ENCODE assay signal across 17 cellular contexts in the genomic region with DNA sequence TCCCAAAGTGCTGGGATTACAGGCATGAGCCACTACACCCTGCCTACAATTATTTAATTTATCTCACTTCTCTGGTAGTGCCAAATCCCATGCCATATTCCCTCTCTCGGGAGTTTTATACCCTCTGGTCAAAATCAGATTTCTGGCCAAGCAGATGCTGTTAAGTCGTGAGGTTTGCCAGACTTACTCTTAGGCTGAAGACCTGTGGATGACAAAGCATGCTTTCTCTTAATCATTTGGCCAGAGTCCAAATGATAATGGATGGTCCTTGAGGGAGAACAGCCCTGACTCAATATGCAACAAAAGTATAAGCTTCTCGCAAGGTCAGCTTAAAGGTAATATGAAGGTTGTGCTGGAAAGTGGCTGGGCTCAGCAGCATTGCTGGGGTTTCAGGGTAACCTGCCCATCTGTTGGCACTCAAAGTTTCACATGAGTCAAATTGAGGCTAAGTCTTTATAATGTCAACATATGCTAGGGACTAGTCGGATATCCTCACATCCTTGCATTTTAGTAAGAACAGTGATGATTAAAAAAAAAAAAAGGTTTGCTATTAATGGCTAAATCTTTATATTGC.
"Had no signal": no experiment of that assay in that cellular context is flagged by ENCODE, and none has a peak within 500 bp of the region (broad histone marks: within the 10 kb centered on the region; RNA-seq: fewer than 3 reads in every experiment).

No MANE protein-coding gene starts in this region.

- H3K36me3 ChIP-seq: ascending aorta, breast epithelium, esophagus squamous epithelium, left lung, sigmoid colon, upper lobe of left lung had no signal

- H3K9me3 ChIP-seq: ascending aorta, breast epithelium, esophagus squamous epithelium, left lung, sigmoid colon, upper lobe of left lung had no signal

- H3K4me3 Mint-ChIP-seq: activated naive CD8-positive, alpha-beta T cell treated with anti-CD3 and anti-CD28 coated beads, Interleukin-2, amount 50 U/mL, for 24 hours; activated T-helper 1 cell treated with anti-CD3 and anti-CD28 coated beads, Interleukin-12 subunit alpha, Interleukin-12 subunit beta, Interleukin-2, Interleukin-4 antibody, amounts not matched to agents 30 ng/mL and 10 ng/mL and 1 ng/mL, durations not matched to agents 14 hours and 24 hours and 36 hours; neural crest cell; stimulated activated naive CD8-positive, alpha-beta T cell treated with anti-CD3 and anti-CD28 coated beads, Interleukin-15, amount 100 ng/mL, for 72 hours had no signal

- H3K27ac ChIP-seq: ascending aorta, breast epithelium, esophagus squamous epithelium, left lung, sigmoid colon, upper lobe of left lung had no signal

- H3K4me3 ChIP-seq: ascending aorta, breast epithelium, esophagus squamous epithelium, left lung, sigmoid colon, upper lobe of left lung had no signal

- H3K27me3 Mint-ChIP-seq: activated naive CD8-positive, alpha-beta T cell treated with anti-CD3 and anti-CD28 coated beads, Interleukin-2, amount 50 U/mL, for 24 hours; stimulated activated naive CD8-positive, alpha-beta T cell treated with anti-CD3 and anti-CD28 coated beads, Interleukin-15, amount 100 ng/mL, for 72 hours had no signal

- ATAC-seq: activated naive CD8-positive, alpha-beta T cell treated with anti-CD3 and anti-CD28 coated beads, Interleukin-2, amount 50 U/mL, for 24 hours; left lung; stimulated activated naive CD8-positive, alpha-beta T cell treated with anti-CD3 and anti-CD28 coated beads, Interleukin-15, amount 100 ng/mL, for 72 hours had no signal

- H3K4me1 Mint-ChIP-seq: activated naive CD8-positive, alpha-beta T cell treated with anti-CD3 and anti-CD28 coated beads, Interleukin-2, amount 50 U/mL, for 24 hours; neural crest cell; stimulated activated naive CD8-positive, alpha-beta T cell treated with anti-CD3 and anti-CD28 coated beads, Interleukin-15, amount 100 ng/mL, for 72 hours had no signal

- H3K27ac Mint-ChIP-seq: activated naive CD8-positive, alpha-beta T cell treated with anti-CD3 and anti-CD28 coated beads, Interleukin-2, amount 50 U/mL, for 24 hours; activated T-helper 1 cell treated with anti-CD3 and anti-CD28 coated beads, Interleukin-12 subunit alpha, Interleukin-12 subunit beta, Interleukin-2, Interleukin-4 antibody, amounts not matched to agents 30 ng/mL and 10 ng/mL and 1 ng/mL, durations not matched to agents 14 hours and 24 hours and 36 hours; stimulated activated naive CD8-positive, alpha-beta T cell treated with anti-CD3 and anti-CD28 coated beads, Interleukin-15, amount 100 ng/mL, for 72 hours had no signal

- H3K4me1 ChIP-seq: ascending aorta, breast epithelium, esophagus squamous epithelium, left lung, sigmoid colon, upper lobe of left lung had no signal

- DNase-seq: activated naive CD4-positive, alpha-beta T cell treated with Interleukin-2 at 50 U/mL for 16 hours; activated naive CD8-positive, alpha-beta T cell treated with anti-CD3 and anti-CD28 coated beads, Interleukin-2, amount 50 U/mL, for 24 hours; cerebellar nuclear complex; effector CD8-positive, alpha-beta T cell; esophagus squamous epithelium; hypothalamus; kidney; left lung; mammary epithelial cell; sigmoid colon; stimulated activated CD4-positive, alpha-beta T cell treated with anti-CD3 and anti-CD28 coated beads, Interleukin-1b, Interleukin-23, amount 100 ng/mL, for 48 hours; stimulated activated naive CD8-positive, alpha-beta T cell treated with anti-CD3 and anti-CD28 coated beads, Interleukin-15, amount 100 ng/mL, for 72 hours; upper lobe of left lung had no signal

- H3K27me3 ChIP-seq: ascending aorta, breast epithelium, esophagus squamous epithelium, left lung, sigmoid colon, upper lobe of left lung had no signal

- H3K9me3 Mint-ChIP-seq: activated naive CD8-positive, alpha-beta T cell treated with anti-CD3 and anti-CD28 coated beads, Interleukin-2, amount 50 U/mL, for 24 hours; neural crest cell; stimulated activated naive CD8-positive, alpha-beta T cell treated with anti-CD3 and anti-CD28 coated beads, Interleukin-15, amount 100 ng/mL, for 72 hours had no signal
